In genomic region chr3:166071-166470, GRCh38 we compare ENCODE assay signal across 15 cellular contexts. TPM values are rescaled to one million over a fixed set of nuclear protein-coding genes. Genes with fewer than 3 reads are reported as not detected.
DNase-seq lines count a peak whose midpoint lies in the region; ATAC-seq lines count a peak whose summit lies in the region.
"Had no signal": no experiment of that assay in that cellular context is flagged by ENCODE, and none has a peak within 500 bp of the region (broad histone marks: within the 10 kb centered on the region; RNA-seq: fewer than 3 reads in every experiment).

No MANE protein-coding gene starts in this region.

- ATAC-seq in HG03469 (IDR thresholded peaks at IDR 0.05; ENCODE audit: unreplicated experiment) (no peak), GM18870 (IDR thresholded peaks at IDR 0.05; ENCODE audit: unreplicated experiment) (no peak)
- ATAC-seq: PC-3 had no signal

- DNase-seq in H4 (ENCODE audit: low spot score): peak; percentile 63
- DNase-seq in NCI-H2081 treated with DMSO at 0.1 percent for 48 hours (lab: John Stamatoyannopoulos, UW): peak; percentile 46
- DNase-seq in RPMI7951 (ENCODE audit: low read depth): peak; percentile 4
- DNase-seq in medulla oblongata (ENCODE audit: extremely low spot score): peak; percentile 16
- DNase-seq in NOMO-1 treated with DMSO at 0.1 percent for 48 hours (lab: John Stamatoyannopoulos, UW; ENCODE audit: unreplicated experiment): no peak
- DNase-seq: CD4-positive, CD25-positive, alpha-beta regulatory T cell; DND-41; GF-D8; MG63; NCI-H1436; NCI-H2171; NCI-H510A treated with DMSO at 0.1 percent for 48 hours; PC-3 had no signal

RNA-seq across cellular contexts. Expression of gene CHL1, which starts 30.5 kb away (rescaled TPM):
- total RNA-seq in H4 (2014; rRNA removed; shearing (Covaris generic)): 9.6 and 14.3 TPM in 2 replicates
- total RNA-seq in RPMI7951 (2014; rRNA removed; shearing (Covaris generic)): 0.10 and 0.12 TPM in 2 replicates
- total RNA-seq: CD4-positive, CD25-positive, alpha-beta regulatory T cell; PC-3 had no signal
